ENCODE assay signal across 2 cellular contexts in the genomic region with DNA sequence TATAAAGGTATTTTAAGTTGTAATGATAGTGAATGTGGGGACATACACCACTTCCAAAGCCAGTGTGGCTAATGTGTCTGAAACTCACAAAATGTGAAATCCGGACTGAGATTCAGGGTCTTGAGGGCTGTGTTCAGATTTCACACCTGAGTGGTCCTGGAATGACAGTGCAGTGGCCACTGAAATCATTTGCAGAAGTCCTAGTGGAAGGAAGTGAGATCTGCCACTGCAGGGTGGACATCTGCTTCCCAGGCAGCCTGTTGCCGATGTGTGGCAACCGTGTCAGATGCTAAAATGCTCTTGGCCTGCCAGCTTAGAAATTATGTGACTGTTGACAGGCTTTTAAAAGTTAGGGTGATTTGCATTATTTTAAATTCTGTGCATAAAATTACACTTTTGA.
TF ChIP-seq lines count a peak whose summit lies in the region.

No MANE protein-coding gene starts in this region.

TF ChIP-seq in GM12878, 131 proteins besides CTCF, POLR2A, EP300 and RAD21 (continued from another document and continues in another):
- peak; percentile 8; the same call in 1 of the 2 replicates for TF ChIP-seq MEF2A (IDR thresholded peaks at IDR 0.05; ENCODE audit: insufficient read depth, low read depth, low read length)
- no peak for TF ChIP-seq IKZF1 (conservative IDR thresholded peaks at IDR 0.05)
- no peak for TF ChIP-seq SMAD5 (IDR thresholded peaks at IDR 0.05; ENCODE audit: low read depth)
- TF ChIP-seq CREB1 (IDR thresholded peaks at IDR 0.05; ENCODE audit: low read depth) = no peak
- TF ChIP-seq ETV6 (conservative IDR thresholded peaks at IDR 0.05 in 1 of 2, IDR thresholded peaks at IDR 0.05 in 1 of 2; ENCODE audit: borderline replicate concordance in 1 of 2, low read depth in 1 of 2) = no peak
- TF ChIP-seq RELA (IDR thresholded peaks at IDR 0.05; ENCODE audit: borderline replicate concordance, partially characterized antibody) = no peak
- TF ChIP-seq RAD51 (IDR thresholded peaks at IDR 0.05) = no peak
- 0 out of 2 replicates have a peak, but pooled peaks have one; percentile 12 for TF ChIP-seq CREM (IDR thresholded peaks at IDR 0.05; ENCODE audit: low read depth)
- TF ChIP-seq, protein P1, sequence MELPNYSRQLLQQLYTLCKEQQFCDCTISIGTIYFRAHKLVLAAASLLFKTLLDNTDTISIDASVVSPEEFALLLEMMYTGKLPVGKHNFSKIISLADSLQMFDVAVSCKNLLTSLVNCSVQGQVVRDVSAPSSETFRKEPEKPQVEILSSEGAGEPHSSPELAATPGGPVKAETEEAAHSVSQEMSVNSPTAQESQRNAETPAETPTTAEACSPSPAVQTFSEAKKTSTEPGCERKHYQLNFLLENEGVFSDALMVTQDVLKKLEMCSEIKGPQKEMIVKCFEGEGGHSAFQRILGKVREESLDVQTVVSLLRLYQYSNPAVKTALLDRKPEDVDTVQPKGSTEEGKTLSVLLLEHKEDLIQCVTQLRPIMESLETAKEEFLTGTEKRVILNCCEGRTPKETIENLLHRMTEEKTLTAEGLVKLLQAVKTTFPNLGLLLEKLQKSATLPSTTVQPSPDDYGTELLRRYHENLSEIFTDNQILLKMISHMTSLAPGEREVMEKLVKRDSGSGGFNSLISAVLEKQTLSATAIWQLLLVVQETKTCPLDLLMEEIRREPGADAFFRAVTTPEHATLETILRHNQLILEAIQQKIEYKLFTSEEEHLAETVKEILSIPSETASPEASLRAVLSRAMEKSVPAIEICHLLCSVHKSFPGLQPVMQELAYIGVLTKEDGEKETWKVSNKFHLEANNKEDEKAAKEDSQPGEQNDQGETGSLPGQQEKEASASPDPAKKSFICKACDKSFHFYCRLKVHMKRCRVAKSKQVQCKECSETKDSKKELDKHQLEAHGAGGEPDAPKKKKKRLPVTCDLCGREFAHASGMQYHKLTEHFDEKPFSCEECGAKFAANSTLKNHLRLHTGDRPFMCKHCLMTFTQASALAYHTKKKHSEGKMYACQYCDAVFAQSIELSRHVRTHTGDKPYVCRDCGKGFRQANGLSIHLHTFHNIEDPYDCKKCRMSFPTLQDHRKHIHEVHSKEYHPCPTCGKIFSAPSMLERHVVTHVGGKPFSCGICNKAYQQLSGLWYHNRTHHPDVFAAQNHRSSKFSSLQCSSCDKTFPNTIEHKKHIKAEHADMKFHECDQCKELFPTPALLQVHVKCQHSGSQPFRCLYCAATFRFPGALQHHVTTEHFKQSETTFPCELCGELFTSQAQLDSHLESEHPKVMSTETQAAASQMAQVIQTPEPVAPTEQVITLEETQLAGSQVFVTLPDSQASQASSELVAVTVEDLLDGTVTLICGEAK (IDR thresholded peaks at IDR 0.05; ENCODE audit: borderline replicate concordance) = no peak
- no peak for TF ChIP-seq CHD4 (IDR thresholded peaks at IDR 0.05)
- TF ChIP-seq HSF1 (IDR thresholded peaks at IDR 0.05; ENCODE audit: low read depth, low read length) = no peak
- TF ChIP-seq, protein P2, sequence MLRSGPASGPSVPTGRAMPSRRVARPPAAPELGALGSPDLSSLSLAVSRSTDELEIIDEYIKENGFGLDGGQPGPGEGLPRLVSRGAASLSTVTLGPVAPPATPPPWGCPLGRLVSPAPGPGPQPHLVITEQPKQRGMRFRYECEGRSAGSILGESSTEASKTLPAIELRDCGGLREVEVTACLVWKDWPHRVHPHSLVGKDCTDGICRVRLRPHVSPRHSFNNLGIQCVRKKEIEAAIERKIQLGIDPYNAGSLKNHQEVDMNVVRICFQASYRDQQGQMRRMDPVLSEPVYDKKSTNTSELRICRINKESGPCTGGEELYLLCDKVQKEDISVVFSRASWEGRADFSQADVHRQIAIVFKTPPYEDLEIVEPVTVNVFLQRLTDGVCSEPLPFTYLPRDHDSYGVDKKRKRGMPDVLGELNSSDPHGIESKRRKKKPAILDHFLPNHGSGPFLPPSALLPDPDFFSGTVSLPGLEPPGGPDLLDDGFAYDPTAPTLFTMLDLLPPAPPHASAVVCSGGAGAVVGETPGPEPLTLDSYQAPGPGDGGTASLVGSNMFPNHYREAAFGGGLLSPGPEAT (IDR thresholded peaks at IDR 0.05; ENCODE audit: low read depth) = no peak
- TF ChIP-seq SPI1 (IDR thresholded peaks at IDR 0.05; ENCODE audit: borderline replicate concordance, insufficient read depth, low read depth, low read length) = peak; percentile 80; the same call in 1 of the 2 replicates
- peak; percentile 36; the same call in 1 of the 2 replicates for TF ChIP-seq EED (IDR thresholded peaks at IDR 0.05; ENCODE audit: low read depth)
- TF ChIP-seq POU2F2 (IDR thresholded peaks at IDR 0.05; ENCODE audit: borderline replicate concordance, low read depth, low read length) = peak; percentile 34; the same call in 1 of the 3 replicates
- peak; percentile 70 for TF ChIP-seq IRF4 (IDR thresholded peaks at IDR 0.05; ENCODE audit: low read depth, low read length)
- TF ChIP-seq SIN3A (IDR thresholded peaks at IDR 0.05; ENCODE audit: low read depth, low read length) = no peak
- no peak for TF ChIP-seq ZNF217 (IDR thresholded peaks at IDR 0.05)

TF ChIP-seq in HepG2, 621 proteins besides CTCF, POLR2A, EP300 and RAD21 (continued from another document):
- TF ChIP-seq TFAP4 (IDR thresholded peaks at IDR 0.05; ENCODE audit: borderline replicate concordance, low read depth) = no peak
- no peak for TF ChIP-seq JUND (CRISPR knock-in tag; IDR thresholded peaks at IDR 0.05)
